In the genomic region with DNA sequence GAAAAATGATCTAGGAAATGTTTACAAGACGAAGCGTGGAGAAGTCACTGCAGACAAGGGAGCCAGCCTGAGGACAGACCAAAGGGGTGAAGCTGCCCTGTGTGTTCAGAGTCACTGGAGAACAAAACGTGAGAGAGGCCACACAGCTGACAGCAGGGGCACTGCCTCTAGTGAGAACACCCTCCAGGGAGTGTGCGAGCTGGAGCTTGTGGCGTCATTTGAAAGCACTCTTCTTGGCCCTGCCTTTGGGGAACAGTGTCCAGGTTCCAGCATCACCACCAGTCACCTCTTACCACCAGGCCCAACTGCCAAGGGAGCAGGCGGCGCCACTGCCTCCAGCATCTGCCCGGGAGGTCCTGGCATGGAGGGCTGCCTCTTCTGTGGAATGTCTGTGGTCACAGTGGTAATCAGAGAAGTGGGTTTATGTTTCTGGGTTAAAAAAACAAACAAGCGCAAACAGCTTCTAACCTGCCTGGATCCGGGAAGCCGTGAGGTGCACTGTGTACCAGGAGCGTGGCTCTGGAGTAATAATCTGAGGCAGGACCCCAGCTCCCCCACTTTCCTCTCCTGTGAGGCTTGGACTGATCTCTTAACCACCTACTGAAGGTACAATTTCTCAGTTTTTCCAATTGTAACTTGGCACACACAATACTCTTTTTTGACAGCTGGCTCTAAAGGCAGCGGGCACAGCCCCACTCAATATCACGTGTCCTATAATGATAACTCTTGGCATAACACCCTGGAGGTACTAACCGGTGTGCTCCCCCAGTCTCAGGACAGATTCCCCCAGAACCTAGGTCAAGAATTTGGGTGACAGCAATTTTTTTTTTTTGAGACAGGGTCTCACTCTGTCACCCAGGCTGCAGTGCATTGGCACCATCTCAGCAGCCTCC, we compare ENCODE assay signal across 12 cellular contexts. TPM values are rescaled to one million over a fixed set of nuclear protein-coding genes. Genes with fewer than 3 reads are reported as not detected.
DNase-seq lines count a peak whose midpoint lies in the region; ATAC-seq and FAIRE-seq lines count a peak whose summit lies in the region.
"Had no signal": no experiment of that assay in that cellular context is flagged by ENCODE, and none has a peak within 500 bp of the region (broad histone marks: within the 10 kb centered on the region; RNA-seq: fewer than 3 reads in every experiment).

No MANE protein-coding gene starts in this region.

- DNase-seq in Right ventricle myocardium superior (no peak), left cardiac atrium (no peak), astrocyte of the hippocampus (ENCODE audit: low read depth, low spot score) (peak; percentile 96), kidney glomerular epithelial cell (lab: John Stamatoyannopoulos, UW) (peak; percentile 63), urothelium cell line (ENCODE audit: low spot score) (peak; percentile 83), caudate nucleus (lab: John Stamatoyannopoulos, UW) (no peak)
- no peak for DNase-seq in activated naive CD4-positive, alpha-beta T cell treated with Interleukin-2 at 50 U/mL for 16 hours
- DNase-seq: activated CD4-positive, alpha-beta T cell treated with anti-CD3 and anti-CD28 coated beads, Interleukin-2, amount 10 ng/mL, durations not matched to agents 7 days and 5 days; NCI-H187; SHP77; stimulated activated CD8-positive, alpha-beta memory T cell treated with anti-CD3 and anti-CD28 coated beads, Interleukin-4, amount 100 ng/mL, for 48 hours had no signal

- H3K27ac ChIP-seq in caudate nucleus (ENCODE audit: low read depth, low read length) = no peak overlapping the region

- FAIRE-seq in urothelium cell line (lab: Jason Lieb, UNC) = peak; percentile 89

- intact Hi-C loops in Right ventricle myocardium superior (cut with DNase I) (no loop called here), left cardiac atrium (cut with DNase I) (no loop called here)

- peak; percentile 51 for ATAC-seq in Right ventricle myocardium superior (ENCODE audit: poor library complexity)
- ATAC-seq in left cardiac atrium = no peak
- no peak for ATAC-seq in HG02571 (IDR thresholded peaks at IDR 0.05; ENCODE audit: unreplicated experiment)

RNA-seq across cellular contexts. Expression of a gene that starts 32.2 kb away (rescaled TPM):
- 0.38 TPM for total RNA-seq in Right ventricle myocardium superior
- total RNA-seq in left cardiac atrium = 1 to 10 TPM in 1 of 2 donors, under 1 TPM in 1; 0.74 to 1.3 TPM

RNA-seq across cellular contexts. Expression of a gene that starts 47.7 kb away (rescaled TPM):
- total RNA-seq in Right ventricle myocardium superior = 0.48 TPM
- under 1 TPM; 0.44 to 0.56 TPM for total RNA-seq in left cardiac atrium

Comparison
In these comparisons a context has a peak if more than half of its experiments do, and no peak if none do; other contexts are left out.
1. DNase-seq: peak in astrocyte of the hippocampus (single experiment), kidney glomerular epithelial cell (single experiment) and urothelium cell line (single experiment); none in Right ventricle myocardium superior (single experiment), left cardiac atrium (single experiment), activated naive CD4-positive, alpha-beta T cell treated with Interleukin-2 at 50 U/mL for 16 hours (single experiment) and caudate nucleus (0 of 61).